12 cellular contexts compared by ENCODE assay signal in the genomic region with DNA sequence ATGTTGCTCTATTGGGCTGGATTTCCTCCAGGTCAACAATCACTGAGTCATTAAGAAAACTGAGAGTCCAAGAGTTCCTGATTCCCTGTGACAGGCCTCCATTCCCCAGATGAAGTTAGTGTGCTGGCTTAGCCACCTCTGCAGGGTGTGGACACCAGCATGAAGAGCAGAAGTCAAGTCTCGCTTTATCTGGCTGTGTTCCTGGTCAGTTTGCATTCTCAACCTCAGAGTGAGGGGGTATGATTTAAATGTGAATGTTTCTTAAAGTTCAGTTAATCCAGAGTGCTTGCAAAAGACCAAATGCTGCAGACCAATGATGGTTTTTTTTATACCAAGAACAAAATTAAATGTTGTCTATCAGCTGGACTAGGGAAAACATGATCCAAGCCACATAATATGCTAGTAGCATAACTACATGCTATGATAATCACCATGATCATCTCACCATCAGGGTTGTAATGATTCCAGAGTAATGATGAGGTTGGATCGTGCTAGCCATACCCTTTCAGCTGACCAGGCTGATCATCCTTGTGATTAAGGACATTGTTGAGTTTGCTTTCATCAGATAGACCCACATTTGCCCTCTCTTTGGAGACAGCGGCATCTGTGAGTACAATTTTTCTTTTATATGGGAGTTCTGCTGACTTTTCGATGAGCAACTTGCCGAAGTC.
DNase-seq lines count a peak whose midpoint lies in the region; ATAC-seq, FAIRE-seq and TF ChIP-seq lines count a peak whose summit lies in the region.
"Had no signal": no experiment of that assay in that cellular context is flagged by ENCODE, and none has a peak within 500 bp of the region (broad histone marks: within the 10 kb centered on the region; RNA-seq: fewer than 3 reads in every experiment).

No MANE protein-coding gene starts in this region.

- RAD21 ChIA-PET in GM12878 (lab: Charles Lee; ENCODE audit: unreplicated experiment), result interaction anchor here (1.1 to 1.6 kb wide), 2 partner anchors 45 to 61 kb away, joined by 4 to 6 read pairs; no protein-coding TSS in a partner anchor

- H3K27ac ChIP-seq in AG04450 (ENCODE audit: low read depth, low read length) (no peak overlapping the region), GM12878 (ENCODE audit: control insufficient read depth, insufficient read depth) (no peak overlapping the region; the same call in 1 of the 2 replicates)

- peaks cover 10% of the 10 kb centered on the region for H3K4me1 ChIP-seq in GM12878 (ENCODE audit: control insufficient read depth, insufficient read depth, low read length)

- no peak overlapping the region; the same call in 1 of the 2 replicates for H2AFZ ChIP-seq in GM12878 (ENCODE audit: control insufficient read depth, low read depth, low read length)

- FAIRE-seq in GM12878 (lab: Jason Lieb, UNC), result no peak

- TF ChIP-seq CTCF in AG04450 (IDR thresholded peaks at IDR 0.05; ENCODE audit: low read depth, low read length) (no peak), GM12878 (IDR thresholded peaks at IDR 0.05 in 2 of 3, conservative IDR thresholded peaks at IDR 0.05 in 1 of 3; ENCODE audit: control insufficient read depth in 2 of 3, extremely low read depth in 1 of 3, insufficient read depth in 1 of 3, low read depth in 3 of 3, low read length in 3 of 3) (no peak)

- CTCF ChIA-PET in AG04450 (lab: Charles Lee) (no interaction called here), GM12878 (lab: Yijun Ruan, JAX) (no interaction called here)

- intact Hi-C loops in GM12878 (cut with micrococcal nuclease; ENCODE audit: unreplicated experiment), result loop anchor here (1.0 to 5.0 kb wide), 2 partner anchors 61 to 374 kb away; no protein-coding TSS in a partner anchor

- WGBS in GM12878 (ENCODE audit: insufficient coverage, insufficient replicate concordance, low lambda C conversion rate, missing lambda C conversion rate), result 24% methylated on average over 5 of the region's 5 CpGs

- no peaks in the 10 kb centered on the region for H4K20me1 ChIP-seq in GM12878 (ENCODE audit: control insufficient read depth, insufficient read depth)

- no peaks in the 10 kb centered on the region for H3K9me3 ChIP-seq in AG04450 (ENCODE audit: control insufficient read depth, insufficient read depth, low read length)
- H3K9me3 ChIP-seq in GM12878 (replicated peaks; ENCODE audit: control insufficient read depth, insufficient read depth, low read length), result no peaks in the 10 kb centered on the region; the same call in 2 of the 3 replicates

- BruUV-seq in GM12878 (replicated peaks; lab: Mats Ljungman, UMichigan), result no TSS peak

- no peak overlapping the region for H3K9ac ChIP-seq in GM12878 (ENCODE audit: control insufficient read depth, insufficient read depth, low read length)

- DNase-seq in AG04450 (ENCODE audit: low read depth, low spot score), result peak; percentile 13
- DNase-seq in HCEC 1CT, result peak; percentile 66
- DNase-seq in GM12878 (ENCODE audit: low read depth, low spot score), result no peak
- DNase-seq in medulla oblongata (ENCODE audit: extremely low spot score), result peak; percentile 8
- DNase-seq in midbrain (lab: John Stamatoyannopoulos, UW), result no peak
- no peak for DNase-seq in NCI-H69 (lab: John Stamatoyannopoulos, UW)
- DNase-seq in NCI-H1417 treated with DMSO at 0.1 percent for 48 hours (lab: John Stamatoyannopoulos, UW), result no peak
- DNase-seq: activated CD4-positive, alpha-beta memory T cell treated with anti-CD3 and anti-CD28 coated beads for 36 hours; NCI-H2081; SIG-M5; stimulated activated CD4-positive, alpha-beta T cell treated with anti-CD3 and anti-CD28 coated beads, Interleukin-4, amount 100 ng/mL, for 1 hour had no signal

- H3K36me3 ChIP-seq in GM12878 (ENCODE audit: control insufficient read depth in 2 of 2, insufficient read depth in 2 of 2, low read length in 1 of 2), result no peaks in the 10 kb centered on the region

- H3K4me3 ChIP-seq in AG04450 (ENCODE audit: low read depth, low read length) (no peak overlapping the region), GM12878 (no peak overlapping the region)

- peak overlapping the region; percentile 26 for H3K4me2 ChIP-seq in GM12878 (ENCODE audit: control insufficient read depth, insufficient read depth)

- in situ Hi-C loops in GM12878 (cut with MboI), result no loop called here

- SMC1A ChIA-PET in GM12878 (lab: Charles Lee; ENCODE audit: uncharacterized antibody, unreplicated experiment), result interaction anchor here (0.9 kb wide), 1 partner anchor 61 kb away, joined by 3 read pairs; no protein-coding TSS in a partner anchor

- TF ChIP-seq EP300 in GM12878 (IDR thresholded peaks at IDR 0.05; ENCODE audit: borderline replicate concordance in 1 of 2, control insufficient read depth in 1 of 2, low read depth in 2 of 2, low read length in 2 of 2), result no peak

- TF ChIP-seq POLR2A in GM12878 (IDR thresholded peaks at IDR 0.05; ENCODE audit: low read depth, low read length), result no peak

- ATAC-seq in GM12878 (no peak), HG03025 (IDR thresholded peaks at IDR 0.05; ENCODE audit: low FRiP score, unreplicated experiment) (no peak)

- H3K79me2 ChIP-seq in GM12878 (ENCODE audit: control insufficient read depth, insufficient read depth, low read length), result no peaks in the 10 kb centered on the region

- no peaks in the 10 kb centered on the region for H3K27me3 ChIP-seq in AG04450 (ENCODE audit: control insufficient read depth, insufficient read depth, low read length)
- H3K27me3 ChIP-seq in GM12878 (replicated peaks in 1 of 2; ENCODE audit: control insufficient read depth in 2 of 2, insufficient read depth in 2 of 2, low read length in 1 of 2), result no peaks in the 10 kb centered on the region

- POLR2A ChIA-PET in AG04450 (lab: Yijun Ruan, JAX), result no interaction called here
- POLR2A ChIA-PET in GM12878 (lab: Charles Lee), result no interaction called here

- no peak for TF ChIP-seq RAD21 in GM12878 (IDR thresholded peaks at IDR 0.05; ENCODE audit: insufficient read depth, low read depth, low read length)

TF ChIP-seq in GM12878, 131 proteins besides CTCF, POLR2A, EP300 and RAD21 (continues in another document):
- TF ChIP-seq, protein P1, sequence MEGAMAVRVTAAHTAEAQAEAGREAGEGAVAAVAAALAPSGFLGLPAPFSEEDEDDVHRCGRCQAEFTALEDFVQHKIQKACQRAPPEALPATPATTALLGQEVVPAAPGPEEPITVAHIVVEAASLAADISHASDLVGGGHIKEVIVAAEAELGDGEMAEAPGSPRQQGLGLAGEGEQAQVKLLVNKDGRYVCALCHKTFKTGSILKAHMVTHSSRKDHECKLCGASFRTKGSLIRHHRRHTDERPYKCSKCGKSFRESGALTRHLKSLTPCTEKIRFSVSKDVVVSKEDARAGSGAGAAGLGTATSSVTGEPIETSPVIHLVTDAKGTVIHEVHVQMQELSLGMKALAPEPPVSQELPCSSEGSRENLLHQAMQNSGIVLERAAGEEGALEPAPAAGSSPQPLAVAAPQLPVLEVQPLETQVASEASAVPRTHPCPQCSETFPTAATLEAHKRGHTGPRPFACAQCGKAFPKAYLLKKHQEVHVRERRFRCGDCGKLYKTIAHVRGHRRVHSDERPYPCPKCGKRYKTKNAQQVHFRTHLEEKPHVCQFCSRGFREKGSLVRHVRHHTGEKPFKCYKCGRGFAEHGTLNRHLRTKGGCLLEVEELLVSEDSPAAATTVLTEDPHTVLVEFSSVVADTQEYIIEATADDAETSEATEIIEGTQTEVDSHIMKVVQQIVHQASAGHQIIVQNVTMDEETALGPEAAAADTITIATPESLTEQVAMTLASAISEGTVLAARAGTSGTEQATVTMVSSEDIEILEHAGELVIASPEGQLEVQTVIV (IDR thresholded peaks at IDR 0.05; ENCODE audit: borderline replicate concordance, partially characterized antibody), result no peak
- TF ChIP-seq ATF2 (IDR thresholded peaks at IDR 0.05; ENCODE audit: low read length) (no peak), SMAD5 (IDR thresholded peaks at IDR 0.05; ENCODE audit: low read depth) (no peak), WRNIP1 (IDR thresholded peaks at IDR 0.05; ENCODE audit: borderline replicate concordance, low read depth, low read length) (no peak), NFYA (IDR thresholded peaks at IDR 0.05; ENCODE audit: borderline replicate concordance, low read depth, low read length) (no peak), LARP7 (IDR thresholded peaks at IDR 0.05) (no peak), KLF5 (IDR thresholded peaks at IDR 0.05; ENCODE audit: partially characterized antibody) (no peak), ZNF274 (IDR thresholded peaks at IDR 0.05; ENCODE audit: insufficient read depth, insufficient read length) (no peak), ASH2L (IDR thresholded peaks at IDR 0.05; ENCODE audit: borderline replicate concordance, low read depth) (no peak), RFX5 (IDR thresholded peaks at IDR 0.05; ENCODE audit: low read depth, low read length) (no peak), PAX5 (IDR thresholded peaks at IDR 0.05; ENCODE audit: borderline replicate concordance, low read depth, low read length) (no peak)
- TF ChIP-seq, protein P2, sequence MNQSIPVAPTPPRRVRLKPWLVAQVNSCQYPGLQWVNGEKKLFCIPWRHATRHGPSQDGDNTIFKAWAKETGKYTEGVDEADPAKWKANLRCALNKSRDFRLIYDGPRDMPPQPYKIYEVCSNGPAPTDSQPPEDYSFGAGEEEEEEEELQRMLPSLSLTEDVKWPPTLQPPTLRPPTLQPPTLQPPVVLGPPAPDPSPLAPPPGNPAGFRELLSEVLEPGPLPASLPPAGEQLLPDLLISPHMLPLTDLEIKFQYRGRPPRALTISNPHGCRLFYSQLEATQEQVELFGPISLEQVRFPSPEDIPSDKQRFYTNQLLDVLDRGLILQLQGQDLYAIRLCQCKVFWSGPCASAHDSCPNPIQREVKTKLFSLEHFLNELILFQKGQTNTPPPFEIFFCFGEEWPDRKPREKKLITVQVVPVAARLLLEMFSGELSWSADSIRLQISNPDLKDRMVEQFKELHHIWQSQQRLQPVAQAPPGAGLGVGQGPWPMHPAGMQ (IDR thresholded peaks at IDR 0.05; ENCODE audit: borderline replicate concordance), result no peak

Comparison
In these comparisons a context has a peak if more than half of its experiments do, and no peak if none do; other contexts are left out.
1. DNase-seq: peak in AG04450 (single experiment), HCEC 1CT (single experiment) and medulla oblongata (single experiment); none in GM12878 (single experiment), midbrain (single experiment), NCI-H69 (single experiment) and NCI-H1417 treated with DMSO at 0.1 percent for 48 hours (single experiment).